Comparison of ENCODE assay signal across 12 cellular contexts in the genomic region with DNA sequence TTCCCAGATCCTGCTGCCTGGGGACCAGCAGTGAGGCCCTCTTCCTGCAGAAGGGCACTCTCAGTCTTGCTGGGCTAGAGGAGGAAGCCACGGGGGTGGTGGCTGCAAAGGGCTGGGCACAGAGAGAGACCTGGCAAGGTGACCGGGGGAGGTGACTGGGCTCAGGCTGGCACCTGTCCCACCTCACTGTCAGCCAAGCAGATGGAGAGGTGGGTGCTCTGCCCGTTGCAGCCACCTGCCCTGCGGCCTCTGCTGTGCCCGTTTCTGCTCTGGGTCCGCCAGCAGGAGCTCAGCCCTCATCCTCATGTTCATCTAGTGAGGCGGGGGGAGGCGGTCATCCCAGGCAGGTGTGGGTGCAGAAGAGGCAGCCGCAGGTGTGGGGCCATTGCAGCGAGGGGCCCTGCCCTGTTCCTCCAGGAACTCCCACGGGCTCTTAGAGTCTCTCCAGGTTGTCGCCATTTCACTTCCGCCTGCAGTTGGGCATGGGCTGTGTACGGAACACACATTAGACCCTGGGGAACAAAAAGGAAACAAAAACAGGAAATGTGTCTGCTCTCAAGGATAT. TPM values are rescaled to one million over a fixed set of nuclear protein-coding genes. Genes with fewer than 3 reads are reported as not detected.
A peak's percentile ranks its signal among the peaks of the same experiment; 100 is the strongest.
DNase-seq lines count a peak whose midpoint lies in the region; ATAC-seq and TF ChIP-seq lines count a peak whose summit lies in the region.
"Had no signal": no experiment of that assay in that cellular context is flagged by ENCODE, and none has a peak within 500 bp of the region (broad histone marks: within the 10 kb centered on the region; RNA-seq: fewer than 3 reads in every experiment).

No MANE protein-coding gene starts in this region.

- TF ChIP-seq CTCF in PC-9 (conservative IDR thresholded peaks at IDR 0.05) (no peak), hepatocyte (IDR thresholded peaks at IDR 0.05; ENCODE audit: poor library complexity) (no peak)

- H3K36me3 ChIP-seq in Karpas-422 (ENCODE audit: insufficient read depth, low read length), result no peaks in the 10 kb centered on the region
- H3K36me3 ChIP-seq in PC-9 (ENCODE audit: low read depth), result no peaks in the 10 kb centered on the region
- H3K36me3 ChIP-seq in hepatocyte (replicated peaks; ENCODE audit: insufficient read depth, low read depth), result no peaks in the 10 kb centered on the region

- intact Hi-C loops in PC-9 (cut with micrococcal nuclease; ENCODE audit: unreplicated experiment), result no loop called here

- CTCF ChIA-PET in PC-9 (lab: Charles Lee), result no interaction called here

- no TSS peak for BruUV-seq in PC-9 (replicated peaks; lab: Mats Ljungman, UMichigan)

- H3K27ac ChIP-seq in Karpas-422 (ENCODE audit: low read length) (no peak overlapping the region), PC-9 (no peak overlapping the region), hepatocyte (no peak overlapping the region)

- peak; percentile 66 for ATAC-seq in GM19397 (IDR thresholded peaks at IDR 0.05; ENCODE audit: unreplicated experiment)
- ATAC-seq in GM19467 (IDR thresholded peaks at IDR 0.05; ENCODE audit: unreplicated experiment), result no peak
- ATAC-seq: CD8-positive, alpha-beta T cell had no signal

- no peaks in the 10 kb centered on the region for H3K79me2 ChIP-seq in Karpas-422 (ENCODE audit: low read length)
- no peaks in the 10 kb centered on the region for H3K79me2 ChIP-seq in PC-9 (ENCODE audit: low read depth)
- no peaks in the 10 kb centered on the region for H3K79me2 ChIP-seq in hepatocyte

- H3K4me1 ChIP-seq in Karpas-422 (ENCODE audit: low read length) (peaks cover 10% of the 10 kb centered on the region), PC-9 (replicated peaks; ENCODE audit: insufficient read depth) (no peaks in the 10 kb centered on the region), hepatocyte (ENCODE audit: insufficient read depth) (peaks cover 8% of the 10 kb centered on the region)

- H2AFZ ChIP-seq in Karpas-422 (ENCODE audit: low read length) (peak overlapping the region; percentile 54; the same call in 1 of the 2 replicates), PC-9 (no peak overlapping the region), hepatocyte (no peak overlapping the region)

- POLR2A ChIA-PET in PC-9 (lab: Charles Lee; ENCODE audit: unreplicated experiment), result no interaction called here

- H3K9me2 ChIP-seq in Karpas-422 (replicated peaks; ENCODE audit: insufficient read depth, low read length), result no peaks in the 10 kb centered on the region
- H3K9me2 ChIP-seq in PC-9 (ENCODE audit: insufficient read depth), result no peaks in the 10 kb centered on the region
- H3K9me2 ChIP-seq in hepatocyte (replicated peaks; ENCODE audit: insufficient read depth), result no peaks in the 10 kb centered on the region

- H3K9ac ChIP-seq in Karpas-422 (ENCODE audit: low read length), result no peak overlapping the region

- H3K9me3 ChIP-seq in Karpas-422 (ENCODE audit: low read length) (no peaks in the 10 kb centered on the region), PC-9 (ENCODE audit: insufficient read depth, low read depth) (no peaks in the 10 kb centered on the region), hepatocyte (ENCODE audit: low read depth) (no peaks in the 10 kb centered on the region)

- H3K27me3 ChIP-seq in Karpas-422 (ENCODE audit: low read length), result no peaks in the 10 kb centered on the region
- no peaks in the 10 kb centered on the region for H3K27me3 ChIP-seq in PC-9 (ENCODE audit: insufficient read depth, low read depth)
- no peaks in the 10 kb centered on the region for H3K27me3 ChIP-seq in hepatocyte

- peaks cover 4% of the 10 kb centered on the region; the same call in 1 of the 2 replicates for H3F3A ChIP-seq in PC-9 (ENCODE audit: insufficient read depth, low read depth)

- H3K4me2 ChIP-seq in Karpas-422 (ENCODE audit: low read depth, low read length, poor library complexity, severe bottlenecking), result no peak overlapping the region
- no peak overlapping the region for H3K4me2 ChIP-seq in PC-9
- no peak overlapping the region for H3K4me2 ChIP-seq in hepatocyte

- H3K4me3 ChIP-seq in Karpas-422 (ENCODE audit: low read length), result no peak overlapping the region
- no peak overlapping the region for H3K4me3 ChIP-seq in PC-9
- no peak overlapping the region for H3K4me3 ChIP-seq in hepatocyte

- WGBS in hepatocyte (ENCODE audit: low lambda C conversion rate, missing lambda C conversion rate), result 95% methylated on average over 14 of the region's 14 CpGs

- DNase-seq in COR-L47 (lab: John Stamatoyannopoulos, UW) (peak; percentile 86), Karpas-422 (no peak), cerebellar cortex (ENCODE audit: low spot score) (peak; percentile 84), NOMO-1 treated with dmso at 0.1 percent for 144 hours (lab: John Stamatoyannopoulos, UW; ENCODE audit: unreplicated experiment) (no peak), PC-9 (no peak), hepatocyte (ENCODE audit: low spot score) (no peak)
- DNase-seq: aorta; CD8-positive, alpha-beta T cell had no signal

- H4K20me1 ChIP-seq in Karpas-422 (ENCODE audit: insufficient read depth, low read depth, low read length) (no peaks in the 10 kb centered on the region), PC-9 (ENCODE audit: insufficient read depth) (no peaks in the 10 kb centered on the region; the same call in 1 of the 2 replicates), hepatocyte (ENCODE audit: insufficient read depth, poor library complexity, severe bottlenecking) (no peaks in the 10 kb centered on the region)

RNA-seq across cellular contexts. Expression of a gene that starts 55.5 kb away (rescaled TPM):
- total RNA-seq in Karpas-422 (2014; rRNA removed; shearing (Covaris generic); ENCODE audit: low replicate concordance), result 20.9 and 68.9 TPM in 2 replicates
- total RNA-seq in PC-9 (2021) (20.0 and 30.8 TPM in 2 replicates), hepatocyte (13.6 and 14.2 TPM in 2 replicates)
- 14.1 and 16.1 TPM in 2 replicates for polyA plus RNA-seq in hepatocyte

RNA-seq across cellular contexts. Expression of a gene that starts 58.0 kb away (rescaled TPM):
- not detected in 2 replicates for total RNA-seq in Karpas-422 (2014; rRNA removed; shearing (Covaris generic); ENCODE audit: low replicate concordance)
- total RNA-seq in PC-9 (2021) (not detected in 2 replicates), hepatocyte (not detected in 2 replicates)
- not detected in 2 replicates for polyA plus RNA-seq in hepatocyte
- total RNA-seq: aorta; CD8-positive, alpha-beta T cell; frontal cortex; pulmonary artery endothelial cell had no signal
- polyA plus RNA-seq: aorta had no signal

Comparison
In these comparisons a context has a peak if more than half of its experiments do, and no peak if none do; other contexts are left out.
1. DNase-seq: peak in COR-L47 (single experiment) and cerebellar cortex (single experiment); none in Karpas-422 (single experiment), NOMO-1 treated with dmso at 0.1 percent for 144 hours (single experiment), PC-9 (0 of 2) and hepatocyte (single experiment).